ENCODE assay signal across 1 cellular context in the genomic region with DNA sequence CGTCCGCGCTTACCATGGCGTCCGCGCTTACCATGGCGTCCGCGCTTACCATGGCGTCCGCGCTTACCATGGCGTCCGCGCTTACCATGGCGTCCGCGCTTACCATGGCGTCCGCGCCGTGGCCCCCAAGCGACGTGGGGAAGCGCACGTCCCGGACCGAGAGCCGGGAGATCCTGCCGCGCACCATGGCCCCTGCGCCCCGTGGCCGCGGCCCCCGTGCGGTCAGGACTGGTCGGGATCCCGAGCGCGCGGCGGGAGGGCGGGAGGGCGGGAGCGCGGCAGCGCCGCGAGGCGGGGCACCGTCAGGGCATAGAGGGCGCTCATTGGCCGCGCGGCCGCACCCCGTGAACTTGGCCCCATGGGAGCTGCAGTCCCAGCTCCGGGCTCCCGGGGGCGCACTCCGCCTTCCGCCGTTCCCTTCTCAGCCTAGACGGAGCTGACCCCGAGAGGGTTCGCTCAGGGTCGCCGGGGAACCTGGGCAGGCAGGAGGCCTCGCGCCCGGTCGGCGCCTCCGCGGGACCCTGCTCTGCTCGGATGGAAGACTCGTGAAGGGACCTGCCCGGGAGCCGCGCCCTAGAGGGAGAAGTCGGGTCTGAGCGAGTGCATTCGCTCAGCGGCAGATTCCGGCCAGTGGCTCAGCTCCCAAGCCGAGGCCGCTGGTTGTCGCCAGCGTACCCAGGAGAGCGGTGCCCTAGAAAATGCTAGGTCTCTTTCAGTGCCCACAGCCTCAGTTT.
TF ChIP-seq lines count a peak whose summit lies in the region.

A gene with protein sequence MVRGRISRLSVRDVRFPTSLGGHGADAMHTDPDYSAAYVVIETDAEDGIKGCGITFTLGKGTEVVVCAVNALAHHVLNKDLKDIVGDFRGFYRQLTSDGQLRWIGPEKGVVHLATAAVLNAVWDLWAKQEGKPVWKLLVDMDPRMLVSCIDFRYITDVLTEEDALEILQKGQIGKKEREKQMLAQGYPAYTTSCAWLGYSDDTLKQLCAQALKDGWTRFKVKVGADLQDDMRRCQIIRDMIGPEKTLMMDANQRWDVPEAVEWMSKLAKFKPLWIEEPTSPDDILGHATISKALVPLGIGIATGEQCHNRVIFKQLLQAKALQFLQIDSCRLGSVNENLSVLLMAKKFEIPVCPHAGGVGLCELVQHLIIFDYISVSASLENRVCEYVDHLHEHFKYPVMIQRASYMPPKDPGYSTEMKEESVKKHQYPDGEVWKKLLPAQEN (minus strand): TSS at position 230 of the 734 bp plus-strand sequence. CDS start 43 bp downstream, at position 187.

TF ChIP-seq in K562, 482 proteins besides CTCF, POLR2A, EP300 and RAD21 (continued from another document):
- TF ChIP-seq, protein P1, sequence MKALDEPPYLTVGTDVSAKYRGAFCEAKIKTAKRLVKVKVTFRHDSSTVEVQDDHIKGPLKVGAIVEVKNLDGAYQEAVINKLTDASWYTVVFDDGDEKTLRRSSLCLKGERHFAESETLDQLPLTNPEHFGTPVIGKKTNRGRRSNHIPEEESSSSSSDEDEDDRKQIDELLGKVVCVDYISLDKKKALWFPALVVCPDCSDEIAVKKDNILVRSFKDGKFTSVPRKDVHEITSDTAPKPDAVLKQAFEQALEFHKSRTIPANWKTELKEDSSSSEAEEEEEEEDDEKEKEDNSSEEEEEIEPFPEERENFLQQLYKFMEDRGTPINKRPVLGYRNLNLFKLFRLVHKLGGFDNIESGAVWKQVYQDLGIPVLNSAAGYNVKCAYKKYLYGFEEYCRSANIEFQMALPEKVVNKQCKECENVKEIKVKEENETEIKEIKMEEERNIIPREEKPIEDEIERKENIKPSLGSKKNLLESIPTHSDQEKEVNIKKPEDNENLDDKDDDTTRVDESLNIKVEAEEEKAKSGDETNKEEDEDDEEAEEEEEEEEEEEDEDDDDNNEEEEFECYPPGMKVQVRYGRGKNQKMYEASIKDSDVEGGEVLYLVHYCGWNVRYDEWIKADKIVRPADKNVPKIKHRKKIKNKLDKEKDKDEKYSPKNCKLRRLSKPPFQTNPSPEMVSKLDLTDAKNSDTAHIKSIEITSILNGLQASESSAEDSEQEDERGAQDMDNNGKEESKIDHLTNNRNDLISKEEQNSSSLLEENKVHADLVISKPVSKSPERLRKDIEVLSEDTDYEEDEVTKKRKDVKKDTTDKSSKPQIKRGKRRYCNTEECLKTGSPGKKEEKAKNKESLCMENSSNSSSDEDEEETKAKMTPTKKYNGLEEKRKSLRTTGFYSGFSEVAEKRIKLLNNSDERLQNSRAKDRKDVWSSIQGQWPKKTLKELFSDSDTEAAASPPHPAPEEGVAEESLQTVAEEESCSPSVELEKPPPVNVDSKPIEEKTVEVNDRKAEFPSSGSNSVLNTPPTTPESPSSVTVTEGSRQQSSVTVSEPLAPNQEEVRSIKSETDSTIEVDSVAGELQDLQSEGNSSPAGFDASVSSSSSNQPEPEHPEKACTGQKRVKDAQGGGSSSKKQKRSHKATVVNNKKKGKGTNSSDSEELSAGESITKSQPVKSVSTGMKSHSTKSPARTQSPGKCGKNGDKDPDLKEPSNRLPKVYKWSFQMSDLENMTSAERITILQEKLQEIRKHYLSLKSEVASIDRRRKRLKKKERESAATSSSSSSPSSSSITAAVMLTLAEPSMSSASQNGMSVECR (CRISPR knock-in tag; IDR thresholded peaks at IDR 0.05): peak; percentile 84
- TF ChIP-seq POLR3G (IDR thresholded peaks at IDR 0.05; ENCODE audit: extremely low read depth, insufficient read length, insufficient replicate concordance) (no peak), NFATC3 (IDR thresholded peaks at IDR 0.05) (no peak), TCF7L2 (IDR thresholded peaks at IDR 0.05; ENCODE audit: low read depth, low read length) (no peak), ZBTB17 (CRISPR knock-in tag; IDR thresholded peaks at IDR 0.05) (no peak), TEAD1 (CRISPR knock-in tag; IDR thresholded peaks at IDR 0.05) (peak in 1 of 2 experiments; percentile 80; a peak in 2 of 4 replicates), BRD9 (IDR thresholded peaks at IDR 0.05; ENCODE audit: low read depth, partially characterized antibody) (no peak), OTX1 (CRISPR knock-in tag; IDR thresholded peaks at IDR 0.05) (no peak), ARNT (IDR thresholded peaks at IDR 0.05) (no peak), PHB (CRISPR knock-in tag; IDR thresholded peaks at IDR 0.05) (no peak), RBM39 (optimal IDR thresholded peaks at IDR 0.05; ENCODE audit: low read depth, low read length) (no peak), BCOR (IDR thresholded peaks at IDR 0.05) (no peak), BMI1 (IDR thresholded peaks at IDR 0.05; ENCODE audit: low read length) (no peak)
- TF ChIP-seq, protein P2, sequence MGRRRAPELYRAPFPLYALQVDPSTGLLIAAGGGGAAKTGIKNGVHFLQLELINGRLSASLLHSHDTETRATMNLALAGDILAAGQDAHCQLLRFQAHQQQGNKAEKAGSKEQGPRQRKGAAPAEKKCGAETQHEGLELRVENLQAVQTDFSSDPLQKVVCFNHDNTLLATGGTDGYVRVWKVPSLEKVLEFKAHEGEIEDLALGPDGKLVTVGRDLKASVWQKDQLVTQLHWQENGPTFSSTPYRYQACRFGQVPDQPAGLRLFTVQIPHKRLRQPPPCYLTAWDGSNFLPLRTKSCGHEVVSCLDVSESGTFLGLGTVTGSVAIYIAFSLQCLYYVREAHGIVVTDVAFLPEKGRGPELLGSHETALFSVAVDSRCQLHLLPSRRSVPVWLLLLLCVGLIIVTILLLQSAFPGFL (CRISPR knock-in tag; IDR thresholded peaks at IDR 0.05): no peak
- TF ChIP-seq, protein P3, sequence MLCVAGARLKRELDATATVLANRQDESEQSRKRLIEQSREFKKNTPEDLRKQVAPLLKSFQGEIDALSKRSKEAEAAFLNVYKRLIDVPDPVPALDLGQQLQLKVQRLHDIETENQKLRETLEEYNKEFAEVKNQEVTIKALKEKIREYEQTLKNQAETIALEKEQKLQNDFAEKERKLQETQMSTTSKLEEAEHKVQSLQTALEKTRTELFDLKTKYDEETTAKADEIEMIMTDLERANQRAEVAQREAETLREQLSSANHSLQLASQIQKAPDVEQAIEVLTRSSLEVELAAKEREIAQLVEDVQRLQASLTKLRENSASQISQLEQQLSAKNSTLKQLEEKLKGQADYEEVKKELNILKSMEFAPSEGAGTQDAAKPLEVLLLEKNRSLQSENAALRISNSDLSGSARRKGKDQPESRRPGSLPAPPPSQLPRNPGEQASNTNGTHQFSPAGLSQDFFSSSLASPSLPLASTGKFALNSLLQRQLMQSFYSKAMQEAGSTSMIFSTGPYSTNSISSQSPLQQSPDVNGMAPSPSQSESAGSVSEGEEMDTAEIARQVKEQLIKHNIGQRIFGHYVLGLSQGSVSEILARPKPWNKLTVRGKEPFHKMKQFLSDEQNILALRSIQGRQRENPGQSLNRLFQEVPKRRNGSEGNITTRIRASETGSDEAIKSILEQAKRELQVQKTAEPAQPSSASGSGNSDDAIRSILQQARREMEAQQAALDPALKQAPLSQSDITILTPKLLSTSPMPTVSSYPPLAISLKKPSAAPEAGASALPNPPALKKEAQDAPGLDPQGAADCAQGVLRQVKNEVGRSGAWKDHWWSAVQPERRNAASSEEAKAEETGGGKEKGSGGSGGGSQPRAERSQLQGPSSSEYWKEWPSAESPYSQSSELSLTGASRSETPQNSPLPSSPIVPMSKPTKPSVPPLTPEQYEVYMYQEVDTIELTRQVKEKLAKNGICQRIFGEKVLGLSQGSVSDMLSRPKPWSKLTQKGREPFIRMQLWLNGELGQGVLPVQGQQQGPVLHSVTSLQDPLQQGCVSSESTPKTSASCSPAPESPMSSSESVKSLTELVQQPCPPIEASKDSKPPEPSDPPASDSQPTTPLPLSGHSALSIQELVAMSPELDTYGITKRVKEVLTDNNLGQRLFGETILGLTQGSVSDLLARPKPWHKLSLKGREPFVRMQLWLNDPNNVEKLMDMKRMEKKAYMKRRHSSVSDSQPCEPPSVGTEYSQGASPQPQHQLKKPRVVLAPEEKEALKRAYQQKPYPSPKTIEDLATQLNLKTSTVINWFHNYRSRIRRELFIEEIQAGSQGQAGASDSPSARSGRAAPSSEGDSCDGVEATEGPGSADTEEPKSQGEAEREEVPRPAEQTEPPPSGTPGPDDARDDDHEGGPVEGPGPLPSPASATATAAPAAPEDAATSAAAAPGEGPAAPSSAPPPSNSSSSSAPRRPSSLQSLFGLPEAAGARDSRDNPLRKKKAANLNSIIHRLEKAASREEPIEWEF (CRISPR knock-in tag; IDR thresholded peaks at IDR 0.05): no peak
- TF ChIP-seq, protein P4, sequence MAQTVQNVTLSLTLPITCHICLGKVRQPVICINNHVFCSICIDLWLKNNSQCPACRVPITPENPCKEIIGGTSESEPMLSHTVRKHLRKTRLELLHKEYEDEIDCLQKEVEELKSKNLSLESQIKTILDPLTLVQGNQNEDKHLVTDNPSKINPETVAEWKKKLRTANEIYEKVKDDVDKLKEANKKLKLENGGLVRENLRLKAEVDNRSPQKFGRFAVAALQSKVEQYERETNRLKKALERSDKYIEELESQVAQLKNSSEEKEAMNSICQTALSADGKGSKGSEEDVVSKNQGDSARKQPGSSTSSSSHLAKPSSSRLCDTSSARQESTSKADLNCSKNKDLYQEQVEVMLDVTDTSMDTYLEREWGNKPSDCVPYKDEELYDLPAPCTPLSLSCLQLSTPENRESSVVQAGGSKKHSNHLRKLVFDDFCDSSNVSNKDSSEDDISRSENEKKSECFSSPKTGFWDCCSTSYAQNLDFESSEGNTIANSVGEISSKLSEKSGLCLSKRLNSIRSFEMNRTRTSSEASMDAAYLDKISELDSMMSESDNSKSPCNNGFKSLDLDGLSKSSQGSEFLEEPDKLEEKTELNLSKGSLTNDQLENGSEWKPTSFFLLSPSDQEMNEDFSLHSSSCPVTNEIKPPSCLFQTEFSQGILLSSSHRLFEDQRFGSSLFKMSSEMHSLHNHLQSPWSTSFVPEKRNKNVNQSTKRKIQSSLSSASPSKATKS (CRISPR knock-in tag; IDR thresholded peaks at IDR 0.05): no peak
- TF ChIP-seq, protein P5, sequence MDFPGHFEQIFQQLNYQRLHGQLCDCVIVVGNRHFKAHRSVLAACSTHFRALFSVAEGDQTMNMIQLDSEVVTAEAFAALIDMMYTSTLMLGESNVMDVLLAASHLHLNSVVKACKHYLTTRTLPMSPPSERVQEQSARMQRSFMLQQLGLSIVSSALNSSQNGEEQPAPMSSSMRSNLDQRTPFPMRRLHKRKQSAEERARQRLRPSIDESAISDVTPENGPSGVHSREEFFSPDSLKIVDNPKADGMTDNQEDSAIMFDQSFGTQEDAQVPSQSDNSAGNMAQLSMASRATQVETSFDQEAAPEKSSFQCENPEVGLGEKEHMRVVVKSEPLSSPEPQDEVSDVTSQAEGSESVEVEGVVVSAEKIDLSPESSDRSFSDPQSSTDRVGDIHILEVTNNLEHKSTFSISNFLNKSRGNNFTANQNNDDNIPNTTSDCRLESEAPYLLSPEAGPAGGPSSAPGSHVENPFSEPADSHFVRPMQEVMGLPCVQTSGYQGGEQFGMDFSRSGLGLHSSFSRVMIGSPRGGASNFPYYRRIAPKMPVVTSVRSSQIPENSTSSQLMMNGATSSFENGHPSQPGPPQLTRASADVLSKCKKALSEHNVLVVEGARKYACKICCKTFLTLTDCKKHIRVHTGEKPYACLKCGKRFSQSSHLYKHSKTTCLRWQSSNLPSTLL (IDR thresholded peaks at IDR 0.05): peak; percentile 88
TF ChIP-seq in K562: peak in this region for 105.
